1 cellular context compared by ENCODE assay signal in the genomic region with DNA sequence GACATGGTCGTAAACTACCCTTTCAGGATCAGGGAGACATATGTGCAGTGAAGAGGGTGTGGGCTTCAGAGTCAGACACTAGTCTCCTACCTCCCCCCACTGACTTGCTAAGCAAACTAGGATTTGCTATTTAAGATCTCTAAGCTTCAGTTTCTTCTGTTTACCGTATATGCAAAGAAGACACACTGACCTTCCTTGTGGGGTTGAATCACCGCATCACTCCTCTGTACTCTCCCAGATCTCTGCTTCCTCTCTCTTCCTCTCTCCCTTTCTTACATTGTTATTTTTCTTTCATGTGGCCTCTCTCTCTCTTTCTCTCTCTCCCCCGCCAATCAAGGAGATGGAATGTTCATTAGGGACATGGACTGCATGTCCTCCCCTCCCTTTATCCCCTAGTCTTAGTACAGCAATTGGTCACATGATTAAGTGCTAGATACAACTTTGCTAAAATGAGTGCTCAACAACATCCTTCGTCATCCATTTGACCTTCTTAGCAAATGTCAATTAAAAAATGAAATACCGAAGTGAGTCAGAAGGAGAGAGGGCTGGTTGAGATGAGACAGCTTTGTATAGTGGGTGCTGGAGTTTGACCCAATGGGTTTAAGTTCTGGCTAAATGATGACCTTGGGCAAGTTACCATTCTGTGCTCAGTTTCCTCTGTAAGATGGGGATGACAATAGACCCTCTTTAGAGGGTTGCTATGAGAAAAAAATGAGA.
TF ChIP-seq lines count a peak whose summit lies in the region.

No MANE protein-coding gene starts in this region.

TF ChIP-seq in WTC11, 78 proteins besides CTCF, POLR2A, EP300 and RAD21 (continued from another document):
- TF ChIP-seq, protein P1, sequence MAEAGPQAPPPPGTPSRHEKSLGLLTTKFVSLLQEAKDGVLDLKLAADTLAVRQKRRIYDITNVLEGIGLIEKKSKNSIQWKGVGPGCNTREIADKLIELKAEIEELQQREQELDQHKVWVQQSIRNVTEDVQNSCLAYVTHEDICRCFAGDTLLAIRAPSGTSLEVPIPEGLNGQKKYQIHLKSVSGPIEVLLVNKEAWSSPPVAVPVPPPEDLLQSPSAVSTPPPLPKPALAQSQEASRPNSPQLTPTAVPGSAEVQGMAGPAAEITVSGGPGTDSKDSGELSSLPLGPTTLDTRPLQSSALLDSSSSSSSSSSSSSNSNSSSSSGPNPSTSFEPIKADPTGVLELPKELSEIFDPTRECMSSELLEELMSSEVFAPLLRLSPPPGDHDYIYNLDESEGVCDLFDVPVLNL (CRISPR knock-in tag; IDR thresholded peaks at IDR 0.05; ENCODE audit: borderline replicate concordance, low read depth): no peak
- TF ChIP-seq PRRX2 (CRISPR knock-in tag; IDR thresholded peaks at IDR 0.05) (no peak), EMX1 (CRISPR knock-in tag; IDR thresholded peaks at IDR 0.05) (no peak), ZNF317 (CRISPR knock-in tag; IDR thresholded peaks at IDR 0.05; ENCODE audit: borderline replicate concordance, low read depth) (no peak)
- TF ChIP-seq, protein P2, sequence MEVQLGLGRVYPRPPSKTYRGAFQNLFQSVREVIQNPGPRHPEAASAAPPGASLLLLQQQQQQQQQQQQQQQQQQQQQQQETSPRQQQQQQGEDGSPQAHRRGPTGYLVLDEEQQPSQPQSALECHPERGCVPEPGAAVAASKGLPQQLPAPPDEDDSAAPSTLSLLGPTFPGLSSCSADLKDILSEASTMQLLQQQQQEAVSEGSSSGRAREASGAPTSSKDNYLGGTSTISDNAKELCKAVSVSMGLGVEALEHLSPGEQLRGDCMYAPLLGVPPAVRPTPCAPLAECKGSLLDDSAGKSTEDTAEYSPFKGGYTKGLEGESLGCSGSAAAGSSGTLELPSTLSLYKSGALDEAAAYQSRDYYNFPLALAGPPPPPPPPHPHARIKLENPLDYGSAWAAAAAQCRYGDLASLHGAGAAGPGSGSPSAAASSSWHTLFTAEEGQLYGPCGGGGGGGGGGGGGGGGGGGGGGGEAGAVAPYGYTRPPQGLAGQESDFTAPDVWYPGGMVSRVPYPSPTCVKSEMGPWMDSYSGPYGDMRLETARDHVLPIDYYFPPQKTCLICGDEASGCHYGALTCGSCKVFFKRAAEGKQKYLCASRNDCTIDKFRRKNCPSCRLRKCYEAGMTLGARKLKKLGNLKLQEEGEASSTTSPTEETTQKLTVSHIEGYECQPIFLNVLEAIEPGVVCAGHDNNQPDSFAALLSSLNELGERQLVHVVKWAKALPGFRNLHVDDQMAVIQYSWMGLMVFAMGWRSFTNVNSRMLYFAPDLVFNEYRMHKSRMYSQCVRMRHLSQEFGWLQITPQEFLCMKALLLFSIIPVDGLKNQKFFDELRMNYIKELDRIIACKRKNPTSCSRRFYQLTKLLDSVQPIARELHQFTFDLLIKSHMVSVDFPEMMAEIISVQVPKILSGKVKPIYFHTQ (CRISPR knock-in tag; IDR thresholded peaks at IDR 0.05): no peak
- TF ChIP-seq, protein P3, sequence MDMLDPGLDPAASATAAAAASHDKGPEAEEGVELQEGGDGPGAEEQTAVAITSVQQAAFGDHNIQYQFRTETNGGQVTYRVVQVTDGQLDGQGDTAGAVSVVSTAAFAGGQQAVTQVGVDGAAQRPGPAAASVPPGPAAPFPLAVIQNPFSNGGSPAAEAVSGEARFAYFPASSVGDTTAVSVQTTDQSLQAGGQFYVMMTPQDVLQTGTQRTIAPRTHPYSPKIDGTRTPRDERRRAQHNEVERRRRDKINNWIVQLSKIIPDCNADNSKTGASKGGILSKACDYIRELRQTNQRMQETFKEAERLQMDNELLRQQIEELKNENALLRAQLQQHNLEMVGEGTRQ (CRISPR knock-in tag; IDR thresholded peaks at IDR 0.05): no peak
